25 cellular contexts compared by ENCODE assay signal in the genomic region with DNA sequence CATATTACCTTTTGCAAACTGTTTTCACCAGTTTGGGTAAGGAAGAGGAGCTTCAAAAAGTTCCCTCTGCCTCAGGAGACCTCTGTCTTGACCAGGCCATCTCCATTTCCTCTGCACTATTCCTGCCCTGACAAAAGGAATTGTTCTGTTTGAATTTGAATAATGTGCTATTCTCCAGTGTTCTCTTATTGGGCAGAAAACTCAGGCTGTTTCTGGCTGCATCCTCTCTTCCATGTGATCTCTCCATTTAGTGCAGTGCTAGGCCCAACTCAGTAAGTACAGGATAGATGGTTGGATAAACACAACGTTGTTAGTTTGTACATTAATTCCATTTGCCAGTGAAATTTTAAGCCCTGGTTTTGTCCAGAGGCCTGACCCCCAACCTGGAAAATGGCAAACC.
"Had no signal": no experiment of that assay in that cellular context is flagged by ENCODE, and none has a peak within 500 bp of the region (broad histone marks: within the 10 kb centered on the region; RNA-seq: fewer than 3 reads in every experiment).

No MANE protein-coding gene starts in this region.

- H3K9me3 ChIP-seq: SJSA1 had no signal

- H3K27me3 Mint-ChIP-seq: IgD-negative memory B cell had no signal

- DNase-seq: Kasumi-1, MM.1S, NCI-H1092 treated with DMSO at 0.1 percent for 48 hours, NCI-H1436, NCI-H187, NCI-H2029, NCI-H2081 treated with DMSO at 0.1 percent for 48 hours, NCI-H2171, NCI-H226, NCI-H446, NCI-H510A, NCI-H524 treated with DMSO at 0.1 percent for 48 hours, NCI-H69, NCI-H774, Right ventricle myocardium superior, RPMI8226, SIG-M5 had no signal

- H3K4me2 ChIP-seq: KMS-11 had no signal

- H3K27me3 ChIP-seq: SJSA1 had no signal

- H3K27ac Mint-ChIP-seq: IgD-negative memory B cell had no signal

- H3K36me3 Mint-ChIP-seq: IgD-negative memory B cell had no signal

- FAIRE-seq: HTR-8/SVneo, K562, RCC 7860 had no signal

- H3K9ac ChIP-seq: KMS-11 had no signal

- H3K4me3 Mint-ChIP-seq: IgD-negative memory B cell had no signal

- H3K27ac ChIP-seq: HL-60, KMS-11, SJSA1, SK-N-MC had no signal

- H3K4me1 ChIP-seq: SJSA1 had no signal

- H3K4me3 ChIP-seq: K562, SJSA1, SK-N-MC had no signal

- H3K4me1 Mint-ChIP-seq: IgD-negative memory B cell had no signal

- H3K36me3 ChIP-seq: SJSA1 had no signal

- ATAC-seq: K562 had no signal
